2 cellular contexts compared by ENCODE assay signal in the genomic region with DNA sequence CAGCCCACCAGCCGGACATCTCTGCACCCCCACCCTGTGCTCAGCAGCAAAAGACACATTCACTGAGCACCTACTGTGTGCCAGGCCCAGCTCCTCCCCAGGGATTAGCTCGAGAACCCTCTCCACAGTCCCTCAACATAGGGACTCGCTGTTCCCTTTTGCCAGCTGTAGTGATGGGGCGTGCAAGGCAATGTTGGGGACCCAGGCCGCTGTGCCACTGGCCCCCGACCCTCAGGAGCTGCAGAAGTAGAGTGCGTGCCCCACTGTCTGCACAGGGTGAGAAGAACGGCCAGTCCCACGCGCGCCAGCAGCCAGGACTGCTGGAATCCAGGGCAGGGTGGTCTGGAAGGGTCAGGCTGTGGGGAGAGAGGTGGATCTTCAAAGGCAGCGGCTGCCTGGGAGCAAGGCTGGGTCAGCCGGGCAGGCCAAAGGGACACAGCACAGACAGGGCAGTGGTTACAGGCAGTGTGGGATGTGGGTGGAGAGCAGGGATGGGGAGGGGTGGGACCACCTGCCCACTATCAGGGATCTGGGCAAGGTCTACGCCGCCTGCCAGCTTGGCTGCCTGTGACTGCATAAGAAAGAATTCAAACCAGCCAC.
TF ChIP-seq lines count a peak whose summit lies in the region.

No MANE protein-coding gene starts in this region.

TF ChIP-seq in IMR-90, 13 proteins besides CTCF, POLR2A, EP300 and RAD21:
- TF ChIP-seq CEBPB (IDR thresholded peaks at IDR 0.05; ENCODE audit: low read depth, low read length) (no peak), FOS (IDR thresholded peaks at IDR 0.05; ENCODE audit: low read depth, low read length) (no peak), CHD1 (IDR thresholded peaks at IDR 0.05; ENCODE audit: low read depth, low read length) (no peak), RFX5 (IDR thresholded peaks at IDR 0.05; ENCODE audit: low read depth, low read length) (no peak), BHLHE40 (IDR thresholded peaks at IDR 0.05; ENCODE audit: low read depth, low read length) (no peak), MAFK (IDR thresholded peaks at IDR 0.05; ENCODE audit: low read depth, low read length) (no peak), SMC3 (IDR thresholded peaks at IDR 0.05; ENCODE audit: low read depth, low read length) (no peak), MAZ (IDR thresholded peaks at IDR 0.05; ENCODE audit: borderline replicate concordance, low read depth, low read length) (no peak), MXI1 (IDR thresholded peaks at IDR 0.05; ENCODE audit: borderline replicate concordance, low read depth, low read length) (no peak), RCOR1 (IDR thresholded peaks at IDR 0.05; ENCODE audit: insufficient replicate concordance, low read length) (no peak), NFE2L2 (IDR thresholded peaks at IDR 0.05; ENCODE audit: low read depth, low read length) (no peak), USF2 (IDR thresholded peaks at IDR 0.05; ENCODE audit: low read depth, low read length) (no peak)
- TF ChIP-seq, protein P1, sequence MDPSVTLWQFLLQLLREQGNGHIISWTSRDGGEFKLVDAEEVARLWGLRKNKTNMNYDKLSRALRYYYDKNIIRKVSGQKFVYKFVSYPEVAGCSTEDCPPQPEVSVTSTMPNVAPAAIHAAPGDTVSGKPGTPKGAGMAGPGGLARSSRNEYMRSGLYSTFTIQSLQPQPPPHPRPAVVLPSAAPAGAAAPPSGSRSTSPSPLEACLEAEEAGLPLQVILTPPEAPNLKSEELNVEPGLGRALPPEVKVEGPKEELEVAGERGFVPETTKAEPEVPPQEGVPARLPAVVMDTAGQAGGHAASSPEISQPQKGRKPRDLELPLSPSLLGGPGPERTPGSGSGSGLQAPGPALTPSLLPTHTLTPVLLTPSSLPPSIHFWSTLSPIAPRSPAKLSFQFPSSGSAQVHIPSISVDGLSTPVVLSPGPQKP (IDR thresholded peaks at IDR 0.05; ENCODE audit: borderline replicate concordance, low read depth, low read length): no peak

TF ChIP-seq in H1, 55 proteins besides CTCF, POLR2A, EP300 and RAD21:
- TF ChIP-seq USF2 (IDR thresholded peaks at IDR 0.05; ENCODE audit: low read length) (no peak), EZH2 (IDR thresholded peaks at IDR 0.05; ENCODE audit: low read depth, low read length, severe bottlenecking) (no peak), CHD1 (IDR thresholded peaks at IDR 0.05; ENCODE audit: low read depth, low read length) (no peak), NRF1 (IDR thresholded peaks at IDR 0.05; ENCODE audit: low read depth, low read length) (no peak), SIRT6 (IDR thresholded peaks at IDR 0.05; ENCODE audit: low read length) (no peak), MAFK (IDR thresholded peaks at IDR 0.05; ENCODE audit: low read depth, low read length) (no peak), SP4 (IDR thresholded peaks at IDR 0.05; ENCODE audit: low read length) (no peak), EGR1 (IDR thresholded peaks at IDR 0.05; ENCODE audit: borderline replicate concordance, low read depth, low read length) (no peak), KDM5A (IDR thresholded peaks at IDR 0.05; ENCODE audit: low read length) (no peak), RNF2 (IDR thresholded peaks at IDR 0.05; ENCODE audit: borderline replicate concordance, low read depth, low read length, missing control alignments, poor library complexity, severe bottlenecking) (no peak), TCF12 (IDR thresholded peaks at IDR 0.05; ENCODE audit: low read depth, low read length) (no peak), ASH2L (IDR thresholded peaks at IDR 0.05; ENCODE audit: low read length) (no peak), TBP (IDR thresholded peaks at IDR 0.05; ENCODE audit: low read depth, low read length) (no peak), TAF7 (optimal IDR thresholded peaks at IDR 0.05; ENCODE audit: borderline replicate concordance, low read depth, low read length) (no peak), NANOG (IDR thresholded peaks at IDR 0.05; ENCODE audit: insufficient read depth, low read depth, low read length, poor library complexity, severe bottlenecking) (no peak), CREB1 (IDR thresholded peaks at IDR 0.05) (no peak)
